8 cellular contexts compared by ENCODE assay signal in genomic region chr11:74398244-74399159, GRCh38. TPM values are rescaled to one million over a fixed set of nuclear protein-coding genes. Genes with fewer than 3 reads are reported as not detected.
DNase-seq lines count a peak whose midpoint lies in the region; ATAC-seq, FAIRE-seq and TF ChIP-seq lines count a peak whose summit lies in the region.

TSS of gene PGM2L1 (minus strand) at chr11:74398433. CDS start at chr11:74398161, 272 bp downstream.

- peak within 1 kb of the TSS; percentile 93 for H3K27ac ChIP-seq in mesenchymal stem cell (ENCODE audit: low read length, poor library complexity, severe bottlenecking)

- peak within 1 kb of the TSS; percentile 71 to 94 for H3K18ac ChIP-seq in mesenchymal stem cell (ENCODE audit: low read depth in 1 of 2, low read length in 2 of 2)

- H3K36me3 ChIP-seq in Caco-2 (ENCODE audit: control insufficient read depth, insufficient read depth, low read length) (no peaks in the 10 kb centered on the region), endocrine pancreas (ENCODE audit: control insufficient read depth, insufficient read depth, low read length) (no peaks in the 10 kb centered on the region), mesenchymal stem cell (ENCODE audit: control insufficient read depth in 1 of 2, insufficient read depth in 2 of 2, low read depth in 1 of 2, low read length in 2 of 2) (no peaks in the 10 kb centered on the region)

- H2BK120ac ChIP-seq in mesenchymal stem cell (ENCODE audit: low read depth, low read length), result peak within 1 kb of the TSS; percentile 92

- peaks cover 11% of the 10 kb centered on the region for H3K79me1 ChIP-seq in mesenchymal stem cell (replicated peaks; ENCODE audit: low read length, poor library complexity, severe bottlenecking)

- no peaks in the 10 kb centered on the region for H3K9me3 ChIP-seq in Caco-2
- no peaks in the 10 kb centered on the region for H3K9me3 ChIP-seq in endocrine pancreas (ENCODE audit: control insufficient read depth, low read length)
- no peaks in the 10 kb centered on the region for H3K9me3 ChIP-seq in mesenchymal stem cell (ENCODE audit: control insufficient read depth, low read length)

- peak within 1 kb of the TSS in 1 of 2 experiments; percentile 85 for H3K4ac ChIP-seq in mesenchymal stem cell (ENCODE audit: low read depth in 1 of 2, low read length in 2 of 2)

- peak; percentile 87 for ATAC-seq in GM21381 (IDR thresholded peaks at IDR 0.05; ENCODE audit: unreplicated experiment)
- peak; percentile 89 for ATAC-seq in activated CD8-positive, alpha-beta memory T cell treated with anti-CD3 and anti-CD28 coated beads, Interleukin-2, amount 10 ng/mL, durations not matched to agents 7 days and 5 days

- no peaks in the 10 kb centered on the region for H3K27me3 Mint-ChIP-seq in Caco-2 (ENCODE audit: insufficient read depth, unreplicated experiment)
- no peaks in the 10 kb centered on the region for H3K27me3 Mint-ChIP-seq in activated CD8-positive, alpha-beta memory T cell treated with anti-CD3 and anti-CD28 coated beads, Interleukin-2, amount 10 ng/mL, durations not matched to agents 7 days and 5 days

- POLR2A ChIA-PET in Caco-2 (lab: Charles Lee), result interaction anchor here (0.6 to 1.2 kb wide), 4 partner anchors 10 to 725 kb away, joined by 5 to 20 read pairs (median 5); partner anchors contain the start of genes C2CD3, LIPT2 and PPME1

- peak within 1 kb of the TSS; percentile 36 for H2AFZ ChIP-seq in mesenchymal stem cell (ENCODE audit: low read depth, low read length)

- no peaks in the 10 kb centered on the region for H3K9me3 Mint-ChIP-seq in Caco-2 (ENCODE audit: unreplicated experiment)
- H3K9me3 Mint-ChIP-seq in activated CD8-positive, alpha-beta memory T cell treated with anti-CD3 and anti-CD28 coated beads, Interleukin-2, amount 10 ng/mL, durations not matched to agents 7 days and 5 days (ENCODE audit: low read depth), result no peaks in the 10 kb centered on the region

- no peaks in the 10 kb centered on the region for H3K4me1 ChIP-seq in Caco-2
- H3K4me1 ChIP-seq in endocrine pancreas (ENCODE audit: control insufficient read depth, insufficient read depth, low read length), result no peaks in the 10 kb centered on the region
- H3K4me1 ChIP-seq in mesenchymal stem cell (ENCODE audit: control insufficient read depth, insufficient read depth, low read depth, low read length), result peaks cover 1% of the 10 kb centered on the region

- H3K4me1 Mint-ChIP-seq in Caco-2 (ENCODE audit: low read depth, unreplicated experiment), result peaks cover 13% of the 10 kb centered on the region
- H3K4me1 Mint-ChIP-seq in activated CD8-positive, alpha-beta memory T cell treated with anti-CD3 and anti-CD28 coated beads, Interleukin-2, amount 10 ng/mL, durations not matched to agents 7 days and 5 days, result peaks cover 27% of the 10 kb centered on the region

- H3K4me3 ChIP-seq in Caco-2 (ENCODE audit: low read depth, low read length) (peak within 1 kb of the TSS; percentile 81), endocrine pancreas (ENCODE audit: control insufficient read depth, insufficient read depth, low read length) (peak within 1 kb of the TSS; percentile 81), mesenchymal stem cell (ENCODE audit: insufficient read depth in 1 of 2, low read depth in 1 of 2, low read length in 2 of 2) (peak within 1 kb of the TSS; percentile 82 to 92)

- peaks cover 6% of the 10 kb centered on the region for H3K36me3 Mint-ChIP-seq in Caco-2 (ENCODE audit: insufficient read depth, unreplicated experiment)
- peaks cover 2% of the 10 kb centered on the region for H3K36me3 Mint-ChIP-seq in activated CD8-positive, alpha-beta memory T cell treated with anti-CD3 and anti-CD28 coated beads, Interleukin-2, amount 10 ng/mL, durations not matched to agents 7 days and 5 days

- peak within 1 kb of the TSS in 1 of 2 experiments; percentile 35 for H3K14ac ChIP-seq in mesenchymal stem cell (ENCODE audit: low read length in 2 of 2)

- H3K27me3 ChIP-seq in Caco-2 (replicated peaks; ENCODE audit: control insufficient read depth, insufficient read depth, low read length), result no peaks in the 10 kb centered on the region
- no peaks in the 10 kb centered on the region for H3K27me3 ChIP-seq in endocrine pancreas (ENCODE audit: control insufficient read depth, insufficient read depth, low read length)
- no peaks in the 10 kb centered on the region for H3K27me3 ChIP-seq in mesenchymal stem cell (ENCODE audit: control insufficient read depth in 1 of 2, insufficient read depth in 1 of 2, low read length in 2 of 2)

- no peak for TF ChIP-seq CTCF in Caco-2 (IDR thresholded peaks at IDR 0.05; ENCODE audit: insufficient read depth in 1 of 2, low read depth in 1 of 2, low read length in 1 of 2, severe bottlenecking in 1 of 2, unreplicated experiment in 1 of 2)

- H3K4me2 ChIP-seq in mesenchymal stem cell (ENCODE audit: low read length, poor library complexity, severe bottlenecking), result peak within 1 kb of the TSS; percentile 90

- H2AK5ac ChIP-seq in mesenchymal stem cell (ENCODE audit: low read length, severe bottlenecking), result no peak within 1 kb of the TSS

- intact Hi-C loops in Caco-2 (cut with micrococcal nuclease; ENCODE audit: unreplicated experiment), result loop anchor here (1.0 to 5.0 kb wide), 2 partner anchors 49 to 94 kb away; partner anchors contain the start of gene LIPT2

- peak within 1 kb of the TSS; percentile 100 for H4K8ac ChIP-seq in mesenchymal stem cell (ENCODE audit: low read length)

- peak within 1 kb of the TSS; percentile 96 for H4K91ac ChIP-seq in mesenchymal stem cell (ENCODE audit: low read length)

- H3K9ac ChIP-seq in endocrine pancreas (ENCODE audit: control insufficient read depth, insufficient read depth, low read length), result peak within 1 kb of the TSS; percentile 69
- H3K9ac ChIP-seq in mesenchymal stem cell (ENCODE audit: low read length), result peak within 1 kb of the TSS; percentile 86

- CTCF ChIA-PET in Caco-2 (lab: Charles Lee), result interaction anchor here (0.6 to 2.4 kb wide), 11 partner anchors 9 to 1673 kb away, joined by 3 to 24 read pairs (median 6); no protein-coding TSS in a partner anchor
- CTCF ChIA-PET in activated CD8-positive, alpha-beta memory T cell treated with anti-CD3 and anti-CD28 coated beads, Interleukin-2, amount 10 ng/mL, durations not matched to agents 7 days and 5 days (lab: Charles Lee), result interaction anchor here (0.8 to 3.7 kb wide), 6 partner anchors 8 to 194 kb away, joined by 3 to 27 read pairs (median 4); partner anchors contain the start of gene POLD3

- BruUV-seq in Caco-2 (replicated peaks; lab: Mats Ljungman, UMichigan), result TSS peak; percentile 27

- H2BK15ac ChIP-seq in mesenchymal stem cell (ENCODE audit: low read depth, poor library complexity, severe bottlenecking), result peak within 1 kb of the TSS; percentile 99

- peak within 1 kb of the TSS; percentile 61 to 66 for H2BK12ac ChIP-seq in mesenchymal stem cell (ENCODE audit: low read length in 2 of 2)

- DNase-seq in Caco-2, result peak; percentile 97
- peak; percentile 96 for DNase-seq in HTR-8/SVneo (ENCODE audit: insufficient read length, low spot score)
- DNase-seq in NOMO-1 treated with DMSO at 0.1 percent for 48 hours (lab: John Stamatoyannopoulos, UW; ENCODE audit: unreplicated experiment), result peak; percentile 98
- DNase-seq in activated CD8-positive, alpha-beta memory T cell treated with anti-CD3 and anti-CD28 coated beads, Interleukin-2, amount 10 ng/mL, durations not matched to agents 7 days and 5 days, result peak; percentile 96
- DNase-seq in mesenchymal stem cell, result peak; percentile 94
- DNase-seq in stimulated activated CD8-positive, alpha-beta memory T cell treated with anti-CD3 and anti-CD28 coated beads, Interleukin-12 subunit alpha, Interleukin-12 subunit beta, amount 100 ng/mL, for 24 hours (ENCODE audit: extremely low read depth), result peak; percentile 85

- WGBS in mesenchymal stem cell, result under 1% methylated on average over 56 of the region's 71 CpGs

- H3K4me3 Mint-ChIP-seq in Caco-2 (ENCODE audit: unreplicated experiment), result peak within 1 kb of the TSS; percentile 100
- H3K4me3 Mint-ChIP-seq in activated CD8-positive, alpha-beta memory T cell treated with anti-CD3 and anti-CD28 coated beads, Interleukin-2, amount 10 ng/mL, durations not matched to agents 7 days and 5 days, result peak within 1 kb of the TSS; percentile 89

- H2BK5ac ChIP-seq in mesenchymal stem cell (ENCODE audit: low read depth, low read length, poor library complexity, severe bottlenecking), result peak within 1 kb of the TSS; percentile 46

- FAIRE-seq in HTR-8/SVneo (lab: Jason Lieb, UNC), result peak; percentile 92

- H3K23ac ChIP-seq in mesenchymal stem cell (ENCODE audit: low read length in 2 of 2), result peak within 1 kb of the TSS in 1 of 2 experiments; percentile 2

- peak within 1 kb of the TSS; percentile 100 for H3K27ac Mint-ChIP-seq in Caco-2 (ENCODE audit: unreplicated experiment)
- peak within 1 kb of the TSS; percentile 95 for H3K27ac Mint-ChIP-seq in activated CD8-positive, alpha-beta memory T cell treated with anti-CD3 and anti-CD28 coated beads, Interleukin-2, amount 10 ng/mL, durations not matched to agents 7 days and 5 days

RNA-seq across cellular contexts. Expression of gene PGM2L1, which starts in this region (rescaled TPM):
- total RNA-seq in Caco-2 (2022), result 7.7 and 8.0 TPM in 2 replicates
- 10 to 100 TPM; 10.1 to 13.1 TPM for total RNA-seq in activated CD8-positive, alpha-beta memory T cell treated with anti-CD3 and anti-CD28 coated beads, Interleukin-2, amount 10 ng/mL, durations not matched to agents 7 days and 5 days
- 2.2 TPM for polyA plus RNA-seq in mesenchymal stem cell (2013, experiment 1 of 2)
- polyA plus RNA-seq in mesenchymal stem cell (2013, experiment 2 of 2), result 2.1 TPM

Comparison
In these comparisons a context has a peak if more than half of its experiments do, and no peak if none do; other contexts are left out.
1. Peak in every context shown above with its lines: DNase-seq, ATAC-seq, H3K4me3 ChIP-seq and H3K27ac ChIP-seq.